ENCODE assay signal across 1 cellular context in the genomic region with DNA sequence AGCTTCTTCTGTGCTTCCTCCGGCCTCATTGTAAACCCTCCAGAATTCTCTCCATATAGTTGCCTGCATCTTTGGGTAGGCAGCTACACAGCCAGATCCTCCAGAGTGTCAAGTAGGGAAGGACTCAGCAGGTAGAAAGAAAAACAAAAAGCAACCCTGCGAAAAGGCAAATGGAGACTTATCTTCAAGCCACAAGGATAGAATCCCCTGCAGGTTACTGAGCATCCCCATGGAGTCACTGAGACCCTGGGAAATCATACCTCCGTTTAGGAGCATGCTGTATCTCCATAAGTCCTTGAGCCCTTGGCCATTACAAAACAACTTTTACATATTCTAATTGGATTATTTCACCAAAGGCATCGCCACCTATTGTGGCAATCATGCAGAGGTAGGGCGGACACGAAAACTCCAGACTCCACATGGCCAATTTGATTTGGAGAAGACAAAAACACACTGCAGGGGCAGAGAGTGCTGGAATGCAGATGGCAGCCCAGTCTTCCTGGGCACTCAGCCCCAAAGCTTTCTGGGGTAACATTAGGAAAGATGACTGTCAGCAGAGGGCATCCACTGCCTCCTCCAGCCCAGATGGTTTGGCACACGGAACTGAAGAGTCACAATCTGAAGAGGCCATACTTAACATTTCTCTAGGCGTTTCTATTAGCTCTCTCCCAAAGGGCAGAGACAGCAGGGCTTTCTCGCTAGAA.
TF ChIP-seq lines count a peak whose summit lies in the region.

No MANE protein-coding gene starts in this region.

TF ChIP-seq in H1, 55 proteins besides CTCF, POLR2A, EP300 and RAD21 (continued from another document):
- TF ChIP-seq BRCA1 (IDR thresholded peaks at IDR 0.05; ENCODE audit: low read depth, low read length) (no peak), RNF2 (IDR thresholded peaks at IDR 0.05; ENCODE audit: borderline replicate concordance, low read depth, low read length, missing control alignments, poor library complexity, severe bottlenecking) (no peak), NRF1 (IDR thresholded peaks at IDR 0.05; ENCODE audit: low read depth, low read length) (no peak), POU5F1 (IDR thresholded peaks at IDR 0.05; ENCODE audit: low read depth, low read length) (no peak)
